ENCODE assay signal across 20 cellular contexts in the genomic region with DNA sequence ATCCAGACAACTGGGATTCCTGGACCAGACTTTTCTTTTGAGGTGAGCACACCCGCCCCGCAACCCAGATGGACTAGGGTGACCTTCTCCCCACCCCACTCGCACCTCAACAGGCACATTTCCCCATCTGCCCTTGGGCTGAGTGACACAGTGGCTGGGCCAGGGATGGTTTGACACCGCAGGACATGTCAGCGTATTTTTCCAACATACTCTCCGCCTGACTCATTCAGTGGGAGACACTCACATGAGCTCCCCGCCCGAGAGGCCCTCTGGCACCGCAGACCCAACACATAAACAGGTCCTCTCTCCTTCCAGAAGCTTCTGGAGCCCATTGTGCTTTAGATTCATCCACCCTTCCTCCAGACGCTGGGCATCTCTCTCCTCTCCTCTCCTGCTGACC.
DNase-seq lines count a peak whose midpoint lies in the region; ATAC-seq and TF ChIP-seq lines count a peak whose summit lies in the region.
"Had no signal": no experiment of that assay in that cellular context is flagged by ENCODE, and none has a peak within 500 bp of the region (broad histone marks: within the 10 kb centered on the region; RNA-seq: fewer than 3 reads in every experiment).

No MANE protein-coding gene starts in this region.

- BruUV-seq in MCF 10A (replicated peaks; lab: Mats Ljungman, UMichigan): no TSS peak

- ATAC-seq in foreskin keratinocyte: peak; percentile 84
- ATAC-seq in natural killer cell: no peak
- ATAC-seq: activated CD4-positive, alpha-beta T cell treated with anti-CD3 and anti-CD28 coated beads for 36 hours; left colon; pancreas had no signal

- H3K4me1 ChIP-seq in breast epithelium (no peaks in the 10 kb centered on the region), SJSA1 (replicated peaks) (peaks cover 10% of the 10 kb centered on the region), foreskin keratinocyte (peaks cover 4% of the 10 kb centered on the region), vagina (peaks cover 25% of the 10 kb centered on the region), ovary (ENCODE audit: insufficient read depth) (no peaks in the 10 kb centered on the region)
- H3K4me1 ChIP-seq: pancreas, SJCRH30, thyroid gland had no signal

- no peak for TF ChIP-seq EP300 in ovary (IDR thresholded peaks at IDR 0.05)

- H3K9me3 ChIP-seq in breast epithelium (peaks cover 0 to 4% of the 10 kb centered on the region in 2 donors), SJSA1 (replicated peaks) (no peaks in the 10 kb centered on the region), vagina (no peaks in the 10 kb centered on the region), ovary (no peaks in the 10 kb centered on the region)
- H3K9me3 ChIP-seq: pancreas, SJCRH30, thyroid gland had no signal

- WGBS in ovary, 3 donors: 94 to 96% (median 95%) methylated on average over 10 of the region's 10 CpGs

- H3K36me3 Mint-ChIP-seq in MCF 10A (ENCODE audit: insufficient read depth, unreplicated experiment): no peaks in the 10 kb centered on the region
- no peaks in the 10 kb centered on the region for H3K36me3 Mint-ChIP-seq in immature natural killer cell
- no peaks in the 10 kb centered on the region for H3K36me3 Mint-ChIP-seq in natural killer cell
- H3K36me3 Mint-ChIP-seq: activated naive CD4-positive, alpha-beta T cell treated with anti-CD3 and anti-CD28 coated beads, Interleukin-2, amount 10 ng/mL, durations not matched to agents 7 days and 5 days had no signal

- H3K4me3 Mint-ChIP-seq in MCF 10A (ENCODE audit: unreplicated experiment) (no peak overlapping the region), immature natural killer cell (no peak overlapping the region), natural killer cell (no peak overlapping the region)
- H3K4me3 Mint-ChIP-seq: activated CD4-positive, alpha-beta T cell treated with anti-CD3 and anti-CD28 coated beads for 36 hours; activated naive CD4-positive, alpha-beta T cell treated with anti-CD3 and anti-CD28 coated beads, Interleukin-2, amount 10 ng/mL, durations not matched to agents 7 days and 5 days had no signal

- peak; percentile 61 for DNase-seq in MCF 10A (ENCODE audit: unreplicated experiment)
- no peak for DNase-seq in breast epithelium (ENCODE audit: low spot score in 2 of 2)
- DNase-seq in SJSA1 (ENCODE audit: low read depth in 1 of 2, low spot score in 2 of 2): peak; percentile 50 to 79
- DNase-seq in foreskin keratinocyte: peak; percentile 31 to 65
- DNase-seq in vagina (ENCODE audit: extremely low spot score in 2 of 2): no peak
- DNase-seq in immature natural killer cell: no peak
- no peak for DNase-seq in ovary
- no peak for DNase-seq in natural killer cell
- DNase-seq: activated CD4-positive, alpha-beta T cell treated with anti-CD3 and anti-CD28 coated beads for 36 hours; activated CD8-positive, alpha-beta memory T cell treated with anti-CD3 and anti-CD28 coated beads, Interleukin-2, amount 50 U/mL, for 4 hours; activated naive CD4-positive, alpha-beta T cell treated with anti-CD3 and anti-CD28 coated beads, Interleukin-2, amount 10 ng/mL, durations not matched to agents 7 days and 5 days; DMS79; effector CD8-positive, alpha-beta T cell; Kasumi-1; left colon; NCI-H1436 treated with DMSO at 0.1 percent for 48 hours; pancreas; SJCRH30; thyroid gland had no signal

- POLR2A ChIA-PET in MCF 10A (lab: Yijun Ruan, JAX): no interaction called here

- no peaks in the 10 kb centered on the region for H3K27me3 ChIP-seq in breast epithelium
- H3K27me3 ChIP-seq in SJSA1 (replicated peaks): no peaks in the 10 kb centered on the region
- H3K27me3 ChIP-seq in foreskin keratinocyte: peaks cover 2% of the 10 kb centered on the region
- no peaks in the 10 kb centered on the region for H3K27me3 ChIP-seq in vagina
- no peaks in the 10 kb centered on the region for H3K27me3 ChIP-seq in ovary
- H3K27me3 ChIP-seq: pancreas, SJCRH30, thyroid gland had no signal

- H3K36me3 ChIP-seq in breast epithelium (no peaks in the 10 kb centered on the region), SJSA1 (no peaks in the 10 kb centered on the region), vagina (no peaks in the 10 kb centered on the region), ovary (no peaks in the 10 kb centered on the region)
- H3K36me3 ChIP-seq: pancreas, SJCRH30, thyroid gland had no signal

- H3K27ac ChIP-seq in breast epithelium (no peak overlapping the region), SJSA1 (no peak overlapping the region), foreskin keratinocyte (no peak overlapping the region), vagina (peak overlapping the region; percentile 88), ovary (no peak overlapping the region)
- H3K27ac ChIP-seq: 22Rv1, pancreas, SJCRH30, thyroid gland had no signal

- peaks cover 8% of the 10 kb centered on the region for H3K9me3 Mint-ChIP-seq in MCF 10A (ENCODE audit: unreplicated experiment)
- H3K9me3 Mint-ChIP-seq in immature natural killer cell: no peaks in the 10 kb centered on the region
- no peaks in the 10 kb centered on the region for H3K9me3 Mint-ChIP-seq in natural killer cell
- H3K9me3 Mint-ChIP-seq: activated naive CD4-positive, alpha-beta T cell treated with anti-CD3 and anti-CD28 coated beads, Interleukin-2, amount 10 ng/mL, durations not matched to agents 7 days and 5 days had no signal

- TF ChIP-seq CTCF in MCF 10A (IDR thresholded peaks at IDR 0.05; ENCODE audit: unreplicated experiment) (no peak), breast epithelium (IDR thresholded peaks at IDR 0.05) (no peak), foreskin keratinocyte (conservative IDR thresholded peaks at IDR 0.05) (no peak), vagina (IDR thresholded peaks at IDR 0.05) (no peak), ovary (IDR thresholded peaks at IDR 0.05) (no peak), natural killer cell (IDR thresholded peaks at IDR 0.05) (no peak)

- no peak for TF ChIP-seq POLR2A in breast epithelium (IDR thresholded peaks at IDR 0.05)
- TF ChIP-seq POLR2A in vagina (IDR thresholded peaks at IDR 0.05): no peak
- TF ChIP-seq POLR2A in ovary (IDR thresholded peaks at IDR 0.05): no peak

- no peak overlapping the region for H3K4me3 ChIP-seq in breast epithelium
- H3K4me3 ChIP-seq in SJSA1: no peak overlapping the region
- no peak overlapping the region for H3K4me3 ChIP-seq in vagina
- no peak overlapping the region for H3K4me3 ChIP-seq in ovary
- H3K4me3 ChIP-seq: pancreas, SJCRH30, thyroid gland had no signal

- H3K4me1 Mint-ChIP-seq in MCF 10A (ENCODE audit: insufficient read depth, unreplicated experiment): no peaks in the 10 kb centered on the region
- no peaks in the 10 kb centered on the region for H3K4me1 Mint-ChIP-seq in immature natural killer cell
- no peaks in the 10 kb centered on the region for H3K4me1 Mint-ChIP-seq in natural killer cell
- H3K4me1 Mint-ChIP-seq: activated CD4-positive, alpha-beta T cell treated with anti-CD3 and anti-CD28 coated beads for 36 hours; activated naive CD4-positive, alpha-beta T cell treated with anti-CD3 and anti-CD28 coated beads, Interleukin-2, amount 10 ng/mL, durations not matched to agents 7 days and 5 days had no signal

- no peak overlapping the region for H3K27ac Mint-ChIP-seq in MCF 10A (ENCODE audit: low read depth, unreplicated experiment)
- no peak overlapping the region for H3K27ac Mint-ChIP-seq in immature natural killer cell
- H3K27ac Mint-ChIP-seq in natural killer cell: no peak overlapping the region
- H3K27ac Mint-ChIP-seq: activated CD4-positive, alpha-beta T cell treated with anti-CD3 and anti-CD28 coated beads for 36 hours; activated naive CD4-positive, alpha-beta T cell treated with anti-CD3 and anti-CD28 coated beads, Interleukin-2, amount 10 ng/mL, durations not matched to agents 7 days and 5 days had no signal

- CTCF ChIA-PET in MCF 10A (lab: Yijun Ruan, JAX): interaction anchor here (0.8 to 3.4 kb wide), 3 partner anchors 11 to 191 kb away, joined by 4 to 22 read pairs (median 4); no protein-coding TSS in a partner anchor

- H3K27me3 Mint-ChIP-seq in MCF 10A (ENCODE audit: insufficient read depth, unreplicated experiment) (no peaks in the 10 kb centered on the region), immature natural killer cell (ENCODE audit: low read depth in 3 of 3) (peaks cover 3 to 8% (median 5%) of the 10 kb centered on the region in 3 donors), natural killer cell (ENCODE audit: low read depth in 2 of 2) (peaks cover 12 to 14% of the 10 kb centered on the region in 2 donors)

- intact Hi-C loops in MCF 10A (cut with micrococcal nuclease): no loop called here
- intact Hi-C loops in breast epithelium (cut with DNase I; ENCODE audit: low total_unique reads): no loop called here
- intact Hi-C loops in vagina (cut with DNase I): no loop called here
- intact Hi-C loops in ovary (cut with DNase I): no loop called here
- intact Hi-C loops in natural killer cell (cut with micrococcal nuclease): no loop called here

Comparison
In these comparisons a context has a peak if more than half of its experiments do, and no peak if none do; other contexts are left out.
1. DNase-seq: peak in MCF 10A (single experiment), SJSA1 (2 of 2) and foreskin keratinocyte (2 of 2); none in breast epithelium (0 of 2), vagina (0 of 2), immature natural killer cell (0 of 3), ovary (0 of 5) and natural killer cell (single experiment).